8 cellular contexts compared by ENCODE assay signal in the genomic region with DNA sequence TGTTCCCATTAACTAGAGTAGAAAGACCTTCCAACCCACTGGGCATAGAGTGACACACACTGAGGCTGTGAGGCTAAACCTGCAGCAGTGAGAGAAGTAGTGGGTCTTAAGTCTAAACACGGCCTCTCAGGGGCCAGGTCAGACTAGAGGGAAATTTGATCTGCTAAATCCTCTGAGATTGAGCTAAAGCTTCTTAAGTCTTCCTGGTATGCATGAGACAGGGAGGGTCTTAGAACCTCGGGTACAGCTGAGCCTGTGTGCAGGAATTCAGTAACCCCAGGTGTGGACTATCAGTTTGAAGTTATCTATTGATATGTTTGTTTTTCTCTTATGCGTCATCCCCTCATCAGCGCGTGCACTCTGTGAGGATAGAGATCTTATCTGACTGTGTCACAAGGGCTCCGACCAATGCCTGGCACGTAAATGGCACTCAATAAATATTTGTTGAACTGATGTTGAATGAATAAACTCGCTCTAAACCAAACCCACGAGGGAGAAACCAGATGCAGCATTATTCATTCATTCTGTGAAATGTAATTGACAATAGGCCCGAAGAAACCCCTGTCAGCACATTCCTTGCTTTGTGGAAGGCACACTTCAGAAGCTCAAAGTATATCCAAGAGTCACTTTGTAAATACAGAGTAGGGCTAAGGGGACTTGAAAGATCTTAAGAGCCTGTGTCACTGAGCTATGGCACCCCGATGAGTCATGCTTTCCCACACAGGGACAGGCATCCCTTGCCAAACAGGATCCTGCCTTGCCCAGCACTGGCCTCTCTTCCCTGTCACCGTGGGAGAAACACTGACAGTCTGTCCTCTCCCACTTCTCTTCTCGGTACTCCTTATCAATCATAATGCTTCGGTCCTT. TPM values are rescaled to one million over a fixed set of nuclear protein-coding genes. Genes with fewer than 3 reads are reported as not detected.
DNase-seq lines count a peak whose midpoint lies in the region.

No MANE protein-coding gene starts in this region.

- H3K9me3 ChIP-seq in HUES48 (ENCODE audit: control insufficient read depth, insufficient read depth, low read length) (no peaks in the 10 kb centered on the region), adipocyte (ENCODE audit: control insufficient read depth, low read length) (no peaks in the 10 kb centered on the region)

- DNase-seq in A172 (ENCODE audit: low spot score) (peak; percentile 78), adipocyte (ENCODE audit: low read depth) (peak; percentile 47), kidney glomerular epithelial cell (lab: John Stamatoyannopoulos, UW) (peak; percentile 26), epidermal melanocyte (ENCODE audit: insufficient read length, low spot score) (no peak), cortex of kidney (lab: John Stamatoyannopoulos, UW) (no peak)
- no peak for DNase-seq in stimulated activated CD8-positive, alpha-beta memory T cell treated with anti-CD3 and anti-CD28 coated beads, Interleukin-4, amount 100 ng/mL, for 48 hours
- no peak for DNase-seq in activated CD4-positive, alpha-beta T cell treated with anti-CD3 and anti-CD28 coated beads for 48 hours

- H3K27me3 ChIP-seq in HUES48 (ENCODE audit: control insufficient read depth, insufficient read depth, low read length) (no peaks in the 10 kb centered on the region), adipocyte (replicated peaks; ENCODE audit: control insufficient read depth, insufficient read depth, low read length) (no peaks in the 10 kb centered on the region)

- peak overlapping the region; percentile 70 for H3K27ac ChIP-seq in HUES48 (ENCODE audit: low read depth, low read length)

- H3K9ac ChIP-seq in HUES48 (ENCODE audit: low read depth, low read length) (no peak overlapping the region), adipocyte (ENCODE audit: low read length) (no peak overlapping the region)

- H3K36me3 ChIP-seq in HUES48 (ENCODE audit: control insufficient read depth, insufficient read depth, low read length) = no peaks in the 10 kb centered on the region
- H3K36me3 ChIP-seq in adipocyte (ENCODE audit: control insufficient read depth, insufficient read depth, low read length, severe bottlenecking) = no peaks in the 10 kb centered on the region

- peaks cover 14% of the 10 kb centered on the region for H3K4me1 ChIP-seq in HUES48 (ENCODE audit: control insufficient read depth, insufficient read depth, low read length)
- peaks cover 41% of the 10 kb centered on the region for H3K4me1 ChIP-seq in adipocyte (ENCODE audit: control insufficient read depth, insufficient read depth, low read length)

- H3K4me3 ChIP-seq in HUES48 (ENCODE audit: low read depth, low read length) (no peak overlapping the region), adipocyte (ENCODE audit: low read length) (no peak overlapping the region)

RNA-seq across cellular contexts. Expression of gene RAB10, which starts 21.7 kb away (rescaled TPM):
- 148 and 268 TPM in 2 replicates for total RNA-seq in A172 (2014; rRNA removed; shearing (Covaris generic))

RNA-seq across cellular contexts. Expression of gene KIF3C, which starts 29.9 kb away (rescaled TPM):
- 29.6 and 38.8 TPM in 2 replicates for total RNA-seq in A172 (2014; rRNA removed; shearing (Covaris generic))

Comparison
In these comparisons a context has a peak if more than half of its experiments do, and no peak if none do; other contexts are left out.
1. DNase-seq: peak in A172 (single experiment), adipocyte (single experiment) and kidney glomerular epithelial cell (single experiment); none in epidermal melanocyte (single experiment), stimulated activated CD8-positive, alpha-beta memory T cell treated with anti-CD3 and anti-CD28 coated beads, Interleukin-4, amount 100 ng/mL, for 48 hours (single experiment), activated CD4-positive, alpha-beta T cell treated with anti-CD3 and anti-CD28 coated beads for 48 hours (single experiment) and cortex of kidney (single experiment).